Comparison of ENCODE assay signal across 8 cellular contexts in the genomic region with DNA sequence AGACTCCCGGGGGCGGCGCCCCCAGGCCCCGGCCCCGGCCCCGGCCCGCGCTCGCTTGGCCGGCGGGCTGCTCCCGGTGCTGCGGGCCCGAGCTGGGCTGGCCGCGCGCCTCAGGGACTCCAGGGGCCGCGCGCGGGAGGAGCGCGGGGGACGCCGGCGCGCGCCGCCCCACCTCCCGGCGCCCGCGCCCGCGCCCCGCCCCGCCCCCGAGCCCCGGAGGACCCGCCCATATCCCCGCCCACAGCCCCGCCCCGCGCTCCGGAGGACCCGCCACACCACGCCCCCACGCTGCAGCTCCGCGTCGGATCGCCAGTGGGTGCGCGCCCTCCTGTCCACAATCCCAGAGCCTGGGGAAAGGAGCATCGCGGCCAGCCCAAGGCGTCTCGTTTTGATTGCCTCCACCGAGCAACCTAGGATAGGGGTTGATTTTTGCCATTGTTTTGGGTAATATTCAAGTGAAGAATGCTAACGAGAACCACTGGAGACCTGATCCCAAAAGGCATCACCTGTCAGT. TPM values are rescaled to one million over a fixed set of nuclear protein-coding genes. Genes with fewer than 3 reads are reported as not detected.
DNase-seq lines count a peak whose midpoint lies in the region; ATAC-seq and TF ChIP-seq lines count a peak whose summit lies in the region.

A gene with protein sequence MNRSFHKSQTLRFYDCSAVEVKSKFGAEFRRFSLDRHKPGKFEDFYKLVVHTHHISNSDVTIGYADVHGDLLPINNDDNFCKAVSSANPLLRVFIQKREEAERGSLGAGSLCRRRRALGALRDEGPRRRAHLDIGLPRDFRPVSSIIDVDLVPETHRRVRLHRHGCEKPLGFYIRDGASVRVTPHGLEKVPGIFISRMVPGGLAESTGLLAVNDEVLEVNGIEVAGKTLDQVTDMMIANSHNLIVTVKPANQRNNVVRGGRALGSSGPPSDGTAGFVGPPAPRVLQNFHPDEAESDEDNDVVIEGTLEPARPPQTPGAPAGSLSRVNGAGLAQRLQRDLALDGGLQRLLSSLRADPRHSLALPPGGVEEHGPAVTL (minus strand): TSS at position 112 of the 514 bp plus-strand sequence. CDS start 166 bp downstream, outside the sequence.

- no peak within 1 kb of the TSS for H3K27ac Mint-ChIP-seq in CD4-positive, CD25-positive, alpha-beta regulatory T cell
- H3K27ac Mint-ChIP-seq in activated naive CD8-positive, alpha-beta T cell treated with anti-CD3 and anti-CD28 coated beads for 36 hours = no peak within 1 kb of the TSS

- H3K4me3 ChIP-seq in CD4-positive, CD25-positive, alpha-beta regulatory T cell (ENCODE audit: low read depth, low read length) = no peak within 1 kb of the TSS
- H3K4me3 ChIP-seq in KMS-11 (IDR thresholded peaks at IDR 0.05; ENCODE audit: insufficient read depth, low read depth, low read length) (no peak within 1 kb of the TSS), parathyroid adenoma (ENCODE audit: low read depth, low read length) (peak within 1 kb of the TSS; percentile 48), thyroid gland (replicated peaks in 1 of 3) (peak within 1 kb of the TSS; percentile 60 to 93 (median 71))

- H3K4me2 ChIP-seq in KMS-11 (peak within 1 kb of the TSS; percentile 79), parathyroid adenoma (ENCODE audit: low read length) (peak within 1 kb of the TSS; percentile 86)

- in situ Hi-C loops in SK-MEL-5 (cut with HindIII; ENCODE audit: low pct_unique_long_range_greater_than_20kb, low sequenced_read_pairs) = no loop called here

- no peaks in the 10 kb centered on the region for H4K20me1 ChIP-seq in KMS-11 (ENCODE audit: insufficient read depth)

- H3K27ac ChIP-seq in CD4-positive, CD25-positive, alpha-beta regulatory T cell (ENCODE audit: insufficient read depth, low read length, poor library complexity, severe bottlenecking) = no peak within 1 kb of the TSS
- no peak within 1 kb of the TSS for H3K27ac ChIP-seq in KMS-11
- H3K27ac ChIP-seq in parathyroid adenoma = no peak within 1 kb of the TSS
- peak within 1 kb of the TSS; percentile 53 to 81 (median 70) for H3K27ac ChIP-seq in thyroid gland

- peak within 1 kb of the TSS; percentile 56; the same call in 1 of the 2 replicates for H3K9ac ChIP-seq in KMS-11
- peak within 1 kb of the TSS; percentile 38 for H3K9ac ChIP-seq in parathyroid adenoma

- TF ChIP-seq CTCF in KMS-11 (conservative IDR thresholded peaks at IDR 0.05; ENCODE audit: low read depth, low read length) (no peak), parathyroid adenoma (IDR thresholded peaks at IDR 0.05) (no peak), thyroid gland (IDR thresholded peaks at IDR 0.05) (peak in 2 of 6 experiments; percentile 22 to 37)

- H3K4me1 ChIP-seq in CD4-positive, CD25-positive, alpha-beta regulatory T cell (ENCODE audit: control insufficient read depth, insufficient read depth, low read length, poor library complexity, severe bottlenecking) = peaks cover 9% of the 10 kb centered on the region
- H3K4me1 ChIP-seq in KMS-11 (ENCODE audit: low read depth, poor library complexity, severe bottlenecking) (peaks cover 4% of the 10 kb centered on the region), parathyroid adenoma (no peaks in the 10 kb centered on the region), thyroid gland (peaks cover 10 to 29% of the 10 kb centered on the region in 2 donors)

- H3K27me3 ChIP-seq in CD4-positive, CD25-positive, alpha-beta regulatory T cell (ENCODE audit: control insufficient read depth, insufficient read depth, low read length) = peaks cover 13% of the 10 kb centered on the region
- no peaks in the 10 kb centered on the region for H3K27me3 ChIP-seq in KMS-11 (ENCODE audit: insufficient read depth, low read depth)
- H3K27me3 ChIP-seq in parathyroid adenoma (ENCODE audit: control insufficient read depth, insufficient read depth, low read length) = no peaks in the 10 kb centered on the region
- H3K27me3 ChIP-seq in thyroid gland = no peaks in the 10 kb centered on the region

- H3K9me3 ChIP-seq in CD4-positive, CD25-positive, alpha-beta regulatory T cell (ENCODE audit: control insufficient read depth in 2 of 2, low read length in 2 of 2) = no peaks in the 10 kb centered on the region
- H3K9me3 ChIP-seq in parathyroid adenoma (ENCODE audit: control insufficient read depth, low read length) = no peaks in the 10 kb centered on the region
- H3K9me3 ChIP-seq in thyroid gland = no peaks in the 10 kb centered on the region

- peak; percentile 5 to 32 (median 28) for DNase-seq in CD4-positive, CD25-positive, alpha-beta regulatory T cell
- DNase-seq in SK-MEL-5 (ENCODE audit: low read depth, low spot score) = peak; percentile 69
- peak; percentile 59 for DNase-seq in activated naive CD8-positive, alpha-beta T cell treated with anti-CD3 and anti-CD28 coated beads for 36 hours
- peak; percentile 90 for DNase-seq in cardiac septum (ENCODE audit: low spot score)
- peak; percentile 88 to 89 for DNase-seq in thyroid gland

- H3K36me3 ChIP-seq in CD4-positive, CD25-positive, alpha-beta regulatory T cell (ENCODE audit: control insufficient read depth, insufficient read depth, low read length) = no peaks in the 10 kb centered on the region
- H3K36me3 ChIP-seq in KMS-11 (ENCODE audit: insufficient read depth) (no peaks in the 10 kb centered on the region), parathyroid adenoma (ENCODE audit: control insufficient read depth, insufficient read depth, low read length) (no peaks in the 10 kb centered on the region), thyroid gland (no peaks in the 10 kb centered on the region)

- peak in 1 of 2 donors; percentile 59 for TF ChIP-seq POLR2A in thyroid gland (IDR thresholded peaks at IDR 0.05)

- H3K36me3 Mint-ChIP-seq in CD4-positive, CD25-positive, alpha-beta regulatory T cell = no peaks in the 10 kb centered on the region
- H3K36me3 Mint-ChIP-seq in activated naive CD8-positive, alpha-beta T cell treated with anti-CD3 and anti-CD28 coated beads for 36 hours = no peaks in the 10 kb centered on the region

- H3K9me3 Mint-ChIP-seq in CD4-positive, CD25-positive, alpha-beta regulatory T cell = peaks cover 0 to 2% (median 0%) of the 10 kb centered on the region in 7 donors
- no peaks in the 10 kb centered on the region for H3K9me3 Mint-ChIP-seq in activated naive CD8-positive, alpha-beta T cell treated with anti-CD3 and anti-CD28 coated beads for 36 hours

- H3K27me3 Mint-ChIP-seq in CD4-positive, CD25-positive, alpha-beta regulatory T cell = peaks cover 43% of the 10 kb centered on the region
- H3K27me3 Mint-ChIP-seq in activated naive CD8-positive, alpha-beta T cell treated with anti-CD3 and anti-CD28 coated beads for 36 hours = peaks cover 44% of the 10 kb centered on the region

- peak within 1 kb of the TSS; percentile 29 to 58 (median 48) for H3K4me3 Mint-ChIP-seq in CD4-positive, CD25-positive, alpha-beta regulatory T cell
- peak within 1 kb of the TSS; percentile 54 for H3K4me3 Mint-ChIP-seq in activated naive CD8-positive, alpha-beta T cell treated with anti-CD3 and anti-CD28 coated beads for 36 hours

- H3K4me1 Mint-ChIP-seq in CD4-positive, CD25-positive, alpha-beta regulatory T cell = peaks cover 0 to 9% (median 0%) of the 10 kb centered on the region in 4 donors
- peaks cover 2% of the 10 kb centered on the region for H3K4me1 Mint-ChIP-seq in activated naive CD8-positive, alpha-beta T cell treated with anti-CD3 and anti-CD28 coated beads for 36 hours

- peak; percentile 65 for ATAC-seq in CD4-positive, CD25-positive, alpha-beta regulatory T cell (ENCODE audit: low read depth in 2 of 2)
- peak; percentile 60 for ATAC-seq in GM21423 (IDR thresholded peaks at IDR 0.05; ENCODE audit: unreplicated experiment)

- H2AFZ ChIP-seq in KMS-11 (ENCODE audit: low read depth) = peak within 1 kb of the TSS; percentile 89
- peak within 1 kb of the TSS; percentile 97 for H2AFZ ChIP-seq in parathyroid adenoma

- 1 to 7% methylated on average over 2 to 12 of the region's 60 CpGs for WGBS in thyroid gland, 2 donors

- intact Hi-C loops in cardiac septum (cut with DNase I) (no loop called here), thyroid gland (cut with DNase I) (no loop called here)

- H3K79me2 ChIP-seq in KMS-11 (ENCODE audit: insufficient read depth, low read depth) (no peaks in the 10 kb centered on the region), parathyroid adenoma (no peaks in the 10 kb centered on the region)

RNA-seq across cellular contexts. Expression of the gene that starts here (rescaled TPM):
- total RNA-seq in CD4-positive, CD25-positive, alpha-beta regulatory T cell = 0.20 TPM
- under 1 TPM; 0.36 to 0.48 (median 0.43) TPM for polyA plus RNA-seq in CD4-positive, CD25-positive, alpha-beta regulatory T cell
- 8.6 and 8.8 TPM in 2 replicates for total RNA-seq in SK-MEL-5 (2014; rRNA removed; shearing (Covaris generic))
- 16.4 and 20.4 TPM in 2 replicates for polyA plus RNA-seq in SK-MEL-5 (2015; cell fraction: cytosol; rRNA removed)
- polyA plus RNA-seq in SK-MEL-5 (2015; cell fraction: nucleus; rRNA removed) = 8.1 and 10.0 TPM in 2 replicates
- total RNA-seq in activated naive CD8-positive, alpha-beta T cell treated with anti-CD3 and anti-CD28 coated beads for 36 hours = under 1 TPM; 0.21 to 0.26 TPM
- total RNA-seq in cardiac septum (1.3 TPM), thyroid gland (10 to 100 TPM; 33.3 to 64.1 (median 46.2) TPM)

Comparison
In these comparisons a context has a peak if more than half of its experiments do, and no peak if none do; other contexts are left out.
1. Peak in DNase-seq and ATAC-seq in CD4-positive, CD25-positive, alpha-beta regulatory T cell; RNA of the gene not detected or under 1 TPM.
2. Peak in DNase-seq in activated naive CD8-positive, alpha-beta T cell treated with anti-CD3 and anti-CD28 coated beads for 36 hours; RNA of the gene not detected or under 1 TPM.
3. DNase-seq: peak in every context shown above with its lines; median percentile 90 in cardiac septum; 88 in thyroid gland; 69 in SK-MEL-5; 59 in activated naive CD8-positive, alpha-beta T cell treated with anti-CD3 and anti-CD28 coated beads for 36 hours; 28 in CD4-positive, CD25-positive, alpha-beta regulatory T cell.
4. H3K27ac ChIP-seq: peak in thyroid gland (3 of 3); none in CD4-positive, CD25-positive, alpha-beta regulatory T cell (single experiment), KMS-11 (single experiment) and parathyroid adenoma (single experiment).
5. H3K4me3 ChIP-seq: peak in parathyroid adenoma (single experiment) and thyroid gland (3 of 3); none in CD4-positive, CD25-positive, alpha-beta regulatory T cell (single experiment) and KMS-11 (single experiment).